In the genomic region with DNA sequence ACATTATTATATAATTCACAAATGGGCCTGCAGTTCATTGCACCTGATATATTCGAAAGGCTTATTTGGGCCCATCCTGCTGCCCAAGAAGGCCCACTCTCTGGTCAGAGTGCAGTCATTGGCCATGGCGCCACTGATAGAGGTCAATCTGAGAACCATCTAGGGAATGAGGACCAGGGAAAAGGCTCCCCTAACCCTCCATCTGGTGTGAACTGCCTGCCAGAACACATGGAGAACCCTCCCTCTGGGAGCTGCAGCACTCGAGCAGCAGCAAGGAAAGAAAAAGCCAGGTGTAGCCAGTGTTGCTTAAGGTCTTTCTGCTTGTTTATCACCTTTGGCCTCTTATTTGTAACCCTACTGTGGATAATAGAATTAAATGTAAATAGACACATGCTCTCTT, we compare ENCODE assay signal across 28 cellular contexts.
"Had no signal": no experiment of that assay in that cellular context is flagged by ENCODE, and none has a peak within 500 bp of the region (broad histone marks: within the 10 kb centered on the region; RNA-seq: fewer than 3 reads in every experiment).

No MANE protein-coding gene starts in this region.

- H3K9me3 Mint-ChIP-seq: activated CD8-positive, alpha-beta T cell treated with anti-CD3 and anti-CD28 coated beads for 36 hours; activated naive CD4-positive, alpha-beta T cell treated with anti-CD3 and anti-CD28 coated beads, Interleukin-2, amount 10 ng/mL, durations not matched to agents 7 days and 5 days; activated naive CD8-positive, alpha-beta T cell treated with anti-CD3 and anti-CD28 coated beads, Interleukin-2, amount 50 U/mL, for 24 hours; neural crest cell; stimulated activated naive CD8-positive, alpha-beta T cell treated with anti-CD3 and anti-CD28 coated beads, Interleukin-15, Interleukin-2, amounts not matched to agents 100 ng/mL and 50 ng/mL, for 24 hours; T-helper 2 cell treated with Interferon-gamma antibody and Interleukin-4, amounts not matched to agents 5 μg/mL and 100 μg/mL, for 36 hours had no signal

- H3K4me3 Mint-ChIP-seq: activated CD4-positive, alpha-beta T cell treated with anti-CD3 and anti-CD28 coated beads, Interleukin-2, amount 10 ng/mL, durations not matched to agents 7 days and 5 days; activated CD8-positive, alpha-beta memory T cell treated with anti-CD3 and anti-CD28 coated beads, Interleukin-2, amount 10 ng/mL, durations not matched to agents 7 days and 5 days; activated CD8-positive, alpha-beta T cell treated with anti-CD3 and anti-CD28 coated beads for 36 hours; activated naive CD4-positive, alpha-beta T cell treated with anti-CD3 and anti-CD28 coated beads, Interleukin-2, amount 10 ng/mL, durations not matched to agents 7 days and 5 days; activated naive CD8-positive, alpha-beta T cell treated with anti-CD3 and anti-CD28 coated beads, Interleukin-2, amount 50 U/mL, for 24 hours; naive thymus-derived CD4-positive, alpha-beta T cell; neural crest cell; stimulated activated naive CD8-positive, alpha-beta T cell treated with anti-CD3 and anti-CD28 coated beads, Interleukin-15, Interleukin-2, amounts not matched to agents 100 ng/mL and 50 ng/mL, for 24 hours; T-helper 2 cell treated with Interferon-gamma antibody and Interleukin-4, amounts not matched to agents 5 μg/mL and 100 μg/mL, for 36 hours had no signal

- H3K4me1 Mint-ChIP-seq: activated CD4-positive, alpha-beta T cell treated with anti-CD3 and anti-CD28 coated beads, Interleukin-2, amount 10 ng/mL, durations not matched to agents 7 days and 5 days; activated CD8-positive, alpha-beta memory T cell treated with anti-CD3 and anti-CD28 coated beads, Interleukin-2, amount 10 ng/mL, durations not matched to agents 7 days and 5 days; activated naive CD4-positive, alpha-beta T cell treated with anti-CD3 and anti-CD28 coated beads, Interleukin-2, amount 10 ng/mL, durations not matched to agents 7 days and 5 days; activated naive CD8-positive, alpha-beta T cell treated with anti-CD3 and anti-CD28 coated beads, Interleukin-2, amount 50 U/mL, for 24 hours; naive thymus-derived CD4-positive, alpha-beta T cell; neural crest cell had no signal

- H3K79me2 ChIP-seq: hepatocyte had no signal

- H3K9me3 ChIP-seq: left ventricle myocardium inferior, prostate gland, right atrium auricular region, thyroid gland, upper lobe of right lung had no signal

- ATAC-seq: activated CD8-positive, alpha-beta memory T cell treated with anti-CD3 and anti-CD28 coated beads, Interleukin-2, amount 10 ng/mL, durations not matched to agents 7 days and 5 days; activated CD8-positive, alpha-beta T cell treated with anti-CD3 and anti-CD28 coated beads for 36 hours; activated naive CD8-positive, alpha-beta T cell treated with anti-CD3 and anti-CD28 coated beads, Interleukin-2, amount 50 U/mL, for 24 hours; foreskin keratinocyte; naive thymus-derived CD4-positive, alpha-beta T cell; upper lobe of right lung had no signal

- H3K36me3 Mint-ChIP-seq: activated CD8-positive, alpha-beta memory T cell treated with anti-CD3 and anti-CD28 coated beads, Interleukin-2, amount 10 ng/mL, durations not matched to agents 7 days and 5 days; activated naive CD4-positive, alpha-beta T cell treated with anti-CD3 and anti-CD28 coated beads, Interleukin-2, amount 10 ng/mL, durations not matched to agents 7 days and 5 days; naive thymus-derived CD4-positive, alpha-beta T cell had no signal

- H3K27me3 ChIP-seq: foreskin keratinocyte, hepatocyte, right atrium auricular region, thyroid gland, upper lobe of right lung had no signal

- H2AFZ ChIP-seq: hepatocyte had no signal

- H3K4me2 ChIP-seq: hepatocyte had no signal

- H3K4me1 ChIP-seq: foreskin keratinocyte, left ventricle myocardium inferior, prostate gland, right atrium auricular region, thyroid gland, upper lobe of right lung had no signal

- H3K4me3 ChIP-seq: hepatocyte, left ventricle myocardium inferior, prostate gland, right atrium auricular region, thyroid gland, upper lobe of right lung had no signal

- H3K36me3 ChIP-seq: left ventricle myocardium inferior, prostate gland, right atrium auricular region, thyroid gland, upper lobe of right lung, WERI-Rb-1 had no signal

- H3K27ac ChIP-seq: foreskin keratinocyte, hepatocyte, left ventricle myocardium inferior, prostate gland, right atrium auricular region, thyroid gland, upper lobe of right lung, WERI-Rb-1 had no signal

- FAIRE-seq: TTC549 had no signal

- DNase-seq: activated CD4-positive, alpha-beta T cell treated with anti-CD3 and anti-CD28 coated beads, Interleukin-2, amount 10 ng/mL, durations not matched to agents 7 days and 5 days; activated CD4-positive, CD25-positive, alpha-beta regulatory T cell treated with anti-CD3 and anti-CD28 coated beads, Interleukin-2, amount 50 U/mL, for 72 hours; activated CD8-positive, alpha-beta memory T cell treated with anti-CD3 and anti-CD28 coated beads, Interleukin-2, amount 10 ng/mL, durations not matched to agents 7 days and 5 days; activated CD8-positive, alpha-beta T cell treated with anti-CD3 and anti-CD28 coated beads for 36 hours; activated effector memory CD4-positive, alpha-beta T cell treated with anti-CD3 and anti-CD28 coated beads, Interleukin-2, amount 50 U/mL, for 16 hours; activated naive CD4-positive, alpha-beta T cell treated with anti-CD3 and anti-CD28 coated beads, Interleukin-2, amount 10 ng/mL, durations not matched to agents 7 days and 5 days; activated naive CD8-positive, alpha-beta T cell treated with anti-CD3 and anti-CD28 coated beads, Interleukin-2, amount 50 U/mL, for 24 hours; activated T-cell treated with anti-CD3 and anti-CD28 coated beads for 4 hours; dermis blood vessel endothelial cell; effector CD8-positive, alpha-beta T cell; erythroblast; foreskin keratinocyte; kidney glomerular epithelial cell; left ventricle myocardium inferior; naive thymus-derived CD4-positive, alpha-beta T cell; stimulated activated CD4-positive, alpha-beta T cell treated with anti-CD3 and anti-CD28 coated beads, Interleukin-12 subunit alpha, Interleukin-12 subunit beta, amount 100 ng/mL, for 4 hours; stimulated activated CD4-positive, alpha-beta T cell treated with anti-CD3 and anti-CD28 coated beads, Interleukin-4, amount 100 ng/mL, for 4 hours; substantia nigra; thyroid gland; upper lobe of right lung; WERI-Rb-1 had no signal

- H3K27ac Mint-ChIP-seq: activated CD4-positive, alpha-beta T cell treated with anti-CD3 and anti-CD28 coated beads, Interleukin-2, amount 10 ng/mL, durations not matched to agents 7 days and 5 days; activated CD8-positive, alpha-beta memory T cell treated with anti-CD3 and anti-CD28 coated beads, Interleukin-2, amount 10 ng/mL, durations not matched to agents 7 days and 5 days; activated CD8-positive, alpha-beta T cell treated with anti-CD3 and anti-CD28 coated beads for 36 hours; activated naive CD4-positive, alpha-beta T cell treated with anti-CD3 and anti-CD28 coated beads, Interleukin-2, amount 10 ng/mL, durations not matched to agents 7 days and 5 days; activated naive CD8-positive, alpha-beta T cell treated with anti-CD3 and anti-CD28 coated beads, Interleukin-2, amount 50 U/mL, for 24 hours; naive thymus-derived CD4-positive, alpha-beta T cell; stimulated activated naive CD8-positive, alpha-beta T cell treated with anti-CD3 and anti-CD28 coated beads, Interleukin-15, Interleukin-2, amounts not matched to agents 100 ng/mL and 50 ng/mL, for 24 hours; T-helper 2 cell treated with Interferon-gamma antibody and Interleukin-4, amounts not matched to agents 5 μg/mL and 100 μg/mL, for 36 hours had no signal

- H3K27me3 Mint-ChIP-seq: activated CD4-positive, alpha-beta T cell treated with anti-CD3 and anti-CD28 coated beads, Interleukin-2, amount 10 ng/mL, durations not matched to agents 7 days and 5 days; activated CD8-positive, alpha-beta memory T cell treated with anti-CD3 and anti-CD28 coated beads, Interleukin-2, amount 10 ng/mL, durations not matched to agents 7 days and 5 days; activated CD8-positive, alpha-beta T cell treated with anti-CD3 and anti-CD28 coated beads for 36 hours; activated naive CD4-positive, alpha-beta T cell treated with anti-CD3 and anti-CD28 coated beads, Interleukin-2, amount 10 ng/mL, durations not matched to agents 7 days and 5 days; activated naive CD8-positive, alpha-beta T cell treated with anti-CD3 and anti-CD28 coated beads, Interleukin-2, amount 50 U/mL, for 24 hours; naive thymus-derived CD4-positive, alpha-beta T cell; stimulated activated naive CD8-positive, alpha-beta T cell treated with anti-CD3 and anti-CD28 coated beads, Interleukin-15, Interleukin-2, amounts not matched to agents 100 ng/mL and 50 ng/mL, for 24 hours had no signal
